Comparison of ENCODE assay signal across 21 cellular contexts in genomic region chr1:198848206-198848605, GRCh38.
"Had no signal": no experiment of that assay in that cellular context is flagged by ENCODE, and none has a peak within 500 bp of the region (broad histone marks: within the 10 kb centered on the region; RNA-seq: fewer than 3 reads in every experiment).

No MANE protein-coding gene starts in this region.

- DNase-seq: activated CD4-positive, CD25-positive, alpha-beta regulatory T cell treated with anti-CD3 and anti-CD28 coated beads, Interleukin-2, amount 50 U/mL, for 72 hours; activated naive CD4-positive, alpha-beta T cell treated with Interleukin-2 at 50 U/mL for 16 hours; activated naive CD8-positive, alpha-beta T cell treated with anti-CD3 and anti-CD28 coated beads, Interleukin-2, amount 50 U/mL, for 24 hours; activated T-cell treated with anti-CD3 and anti-CD28 coated beads for 4 hours; caudate nucleus; hippocampal formation; left ventricle myocardium superior; natural killer cell; posterior cingulate gyrus; retina; stimulated activated CD4-positive, alpha-beta T cell treated with anti-CD3 and anti-CD28 coated beads, Interleukin-15, amount 100 ng/mL, for 24 hours; stimulated activated CD4-positive, alpha-beta T cell treated with anti-CD3 and anti-CD28 coated beads, Interleukin-4, amount 100 ng/mL, for 1 hour; stimulated activated naive B cell treated with anti-CD40 and anti-IgM and Interleukin-4, amounts not matched to agents 10 μg/mL and 1 μg/mL and 100 μg/mL, for 72 hours; T-helper 9 cell; tibial artery; uterus had no signal

- H3K27me3 Mint-ChIP-seq: activated naive CD8-positive, alpha-beta T cell treated with anti-CD3 and anti-CD28 coated beads, Interleukin-2, amount 50 U/mL, for 24 hours; activated T-helper 17 cell treated with anti-CD3 and anti-CD28 coated beads, Interleukin-2, amount 50 U/mL, for 72 hours; memory B cell; stimulated activated naive B cell treated with anti-CD40 and anti-IgM and Interleukin-4, amounts not matched to agents 10 μg/mL and 1 μg/mL and 100 μg/mL, for 72 hours had no signal

- H3K27ac Mint-ChIP-seq: activated naive CD8-positive, alpha-beta T cell treated with anti-CD3 and anti-CD28 coated beads, Interleukin-2, amount 50 U/mL, for 24 hours; activated T-helper 17 cell treated with anti-CD3 and anti-CD28 coated beads, Interleukin-2, amount 50 U/mL, for 72 hours; memory B cell; natural killer cell had no signal

- H3K27me3 ChIP-seq: ascending aorta, tibial artery, uterus had no signal

- H3K9me3 Mint-ChIP-seq: activated naive CD8-positive, alpha-beta T cell treated with anti-CD3 and anti-CD28 coated beads, Interleukin-2, amount 50 U/mL, for 24 hours; activated T-helper 17 cell treated with anti-CD3 and anti-CD28 coated beads, Interleukin-2, amount 50 U/mL, for 72 hours; memory B cell; natural killer cell had no signal

- H3K36me3 Mint-ChIP-seq: memory B cell, natural killer cell had no signal

- H3K4me3 Mint-ChIP-seq: activated naive CD8-positive, alpha-beta T cell treated with anti-CD3 and anti-CD28 coated beads, Interleukin-2, amount 50 U/mL, for 24 hours; activated T-helper 17 cell treated with anti-CD3 and anti-CD28 coated beads, Interleukin-2, amount 50 U/mL, for 72 hours; memory B cell; natural killer cell; stimulated activated naive B cell treated with anti-CD40 and anti-IgM and Interleukin-4, amounts not matched to agents 10 μg/mL and 1 μg/mL and 100 μg/mL, for 72 hours had no signal

- H3K4me3 ChIP-seq: ascending aorta, coronary artery, tibial artery, uterus had no signal

- ATAC-seq: activated naive CD8-positive, alpha-beta T cell treated with anti-CD3 and anti-CD28 coated beads, Interleukin-2, amount 50 U/mL, for 24 hours; activated T-helper 17 cell treated with anti-CD3 and anti-CD28 coated beads, Interleukin-2, amount 50 U/mL, for 72 hours; esophagus mucosa; left ventricle myocardium superior; natural killer cell; stimulated activated naive B cell treated with anti-CD40 and anti-IgM and Interleukin-4, amounts not matched to agents 10 μg/mL and 1 μg/mL and 100 μg/mL, for 72 hours had no signal

- H3K4me1 ChIP-seq: ascending aorta, tibial artery, uterus had no signal

- H3K27ac ChIP-seq: ascending aorta, coronary artery, tibial artery, uterus had no signal

- H3K4me1 Mint-ChIP-seq: activated naive CD8-positive, alpha-beta T cell treated with anti-CD3 and anti-CD28 coated beads, Interleukin-2, amount 50 U/mL, for 24 hours; activated T-helper 17 cell treated with anti-CD3 and anti-CD28 coated beads, Interleukin-2, amount 50 U/mL, for 72 hours; memory B cell; stimulated activated naive B cell treated with anti-CD40 and anti-IgM and Interleukin-4, amounts not matched to agents 10 μg/mL and 1 μg/mL and 100 μg/mL, for 72 hours had no signal

- H3K9me3 ChIP-seq: ascending aorta, tibial artery, uterus had no signal

- H3K36me3 ChIP-seq: ascending aorta, tibial artery, uterus had no signal
